In genomic region chr16:57852189-57852588, GRCh38 we compare ENCODE assay signal across 28 cellular contexts. TPM values are rescaled to one million over a fixed set of nuclear protein-coding genes. Genes with fewer than 3 reads are reported as not detected.
"Had no signal": no experiment of that assay in that cellular context is flagged by ENCODE, and none has a peak within 500 bp of the region (broad histone marks: within the 10 kb centered on the region; RNA-seq: fewer than 3 reads in every experiment).

No MANE protein-coding gene starts in this region.

- H3K36me3 ChIP-seq: WERI-Rb-1 had no signal

- DNase-seq: activated CD4-positive, alpha-beta memory T cell treated with anti-CD3 and anti-CD28 coated beads, Interleukin-2, amount 10 ng/mL, durations not matched to agents 7 days and 5 days; activated CD4-positive, alpha-beta T cell treated with anti-CD3 and anti-CD28 coated beads for 1 hour; activated CD4-positive, alpha-beta T cell treated with anti-CD3 and anti-CD28 coated beads for 48 hours; activated CD4-positive, CD25-positive, alpha-beta regulatory T cell; activated CD8-positive, alpha-beta memory T cell treated with anti-CD3 and anti-CD28 coated beads for 24 hours; activated CD8-positive, alpha-beta memory T cell treated with anti-CD3 and anti-CD28 coated beads, Interleukin-2, amount 10 ng/mL, durations not matched to agents 7 days and 5 days; activated CD8-positive, alpha-beta memory T cell treated with anti-CD3 and anti-CD28 coated beads, Interleukin-2, amount 50 U/mL, for 48 hours; activated effector memory CD4-positive, alpha-beta T cell treated with Interleukin-2 at 50 U/mL for 16 hours; activated naive CD4-positive, alpha-beta T cell treated with anti-CD3 and anti-CD28 coated beads, Interleukin-2, amount 10 ng/mL, durations not matched to agents 7 days and 5 days; activated naive CD8-positive, alpha-beta T cell treated with anti-CD3 and anti-CD28 coated beads, Interleukin-2, amount 50 U/mL, for 24 hours; activated T-cell treated with anti-CD3 and anti-CD28 coated beads, Interleukin-2, amount 50 U/mL, for 48 hours; anterior cingulate cortex; central memory CD4-positive, alpha-beta T cell; MV-4-11; NCI-H1092; NCI-H1436 treated with DMSO at 0.1 percent for 48 hours; NCI-H187; NCI-H2081 treated with DMSO at 0.1 percent for 48 hours; NCI-H226; NCI-H446 treated with DMSO at 0.1 percent for 48 hours; NCI-H524; NK-92 treated with Interleukin-12 subunit alpha and Interleukin-12 subunit beta, amount 100 ng/mL, for 24 hours; PC-9; Right ventricle myocardium superior; T1000; WERI-Rb-1 had no signal

- H3K27ac ChIP-seq: PC-9, WERI-Rb-1 had no signal

- ATAC-seq: activated CD8-positive, alpha-beta memory T cell treated with anti-CD3 and anti-CD28 coated beads, Interleukin-2, amount 10 ng/mL, durations not matched to agents 7 days and 5 days; activated naive CD8-positive, alpha-beta T cell treated with anti-CD3 and anti-CD28 coated beads, Interleukin-2, amount 50 U/mL, for 24 hours had no signal

- H3K4me3 ChIP-seq: PC-9 had no signal

- H3K4me2 ChIP-seq: PC-9 had no signal

RNA-seq across cellular contexts. Expression of gene KIFC3, which starts 49.9 kb away (rescaled TPM):
- total RNA-seq: activated CD4-positive, alpha-beta memory T cell treated with anti-CD3 and anti-CD28 coated beads, Interleukin-2, amount 10 ng/mL, durations not matched to agents 7 days and 5 days; T-helper 1 cell treated with Interleukin-12 subunit alpha and Interleukin-12 subunit beta and Interleukin-4 antibody, amounts not matched to agents 30 ng/mL and 1 ng/mL, for 36 hours; T-helper 2 cell treated with Interferon-gamma antibody and Interleukin-4, amounts not matched to agents 100 ng/mL and 5 ng/mL, for 36 hours had no signal
